8 cellular contexts compared by ENCODE assay signal in genomic region chr2:228681426-228681825, GRCh38.
A peak's percentile ranks its signal among the peaks of the same experiment; 100 is the strongest.
DNase-seq lines count a peak whose midpoint lies in the region; ATAC-seq and TF ChIP-seq lines count a peak whose summit lies in the region.

No MANE protein-coding gene starts in this region.

- WGBS in esophagus muscularis mucosa: 23% methylated on average over 5 of the region's 5 CpGs

- no peak overlapping the region for H3K4me3 ChIP-seq in LNCaP clone FGC (ENCODE audit: low read depth, low read length)
- no peak overlapping the region for H3K4me3 ChIP-seq in colonic mucosa
- H3K4me3 ChIP-seq in esophagus muscularis mucosa: no peak overlapping the region

- H3K27ac ChIP-seq in C4-2B (no peak overlapping the region), colonic mucosa (no peak overlapping the region), esophagus muscularis mucosa (replicated peaks in 1 of 4) (no peak overlapping the region)

- no peaks in the 10 kb centered on the region for H3K36me3 Mint-ChIP-seq in mesothelial cell of epicardium
- H3K36me3 Mint-ChIP-seq in effector memory CD8-positive, alpha-beta T cell (ENCODE audit: insufficient read depth): no peaks in the 10 kb centered on the region

- no peak for TF ChIP-seq POLR2A in esophagus muscularis mucosa (IDR thresholded peaks at IDR 0.05; ENCODE audit: low read depth)

- H3K4me1 ChIP-seq in colonic mucosa: no peaks in the 10 kb centered on the region
- no peaks in the 10 kb centered on the region for H3K4me1 ChIP-seq in esophagus muscularis mucosa

- no peaks in the 10 kb centered on the region for H3K27me3 ChIP-seq in colonic mucosa
- H3K27me3 ChIP-seq in esophagus muscularis mucosa: no peaks in the 10 kb centered on the region

- H3K4me1 Mint-ChIP-seq in mesothelial cell of epicardium: no peaks in the 10 kb centered on the region
- H3K4me1 Mint-ChIP-seq in effector memory CD8-positive, alpha-beta T cell (ENCODE audit: low read depth in 2 of 2): no peaks in the 10 kb centered on the region

- no peaks in the 10 kb centered on the region for H3K9me3 Mint-ChIP-seq in mesothelial cell of epicardium
- peaks cover 0 to 13% of the 10 kb centered on the region in 2 donors for H3K9me3 Mint-ChIP-seq in effector memory CD8-positive, alpha-beta T cell

- no peak for ATAC-seq in HG02852 (IDR thresholded peaks at IDR 0.05; ENCODE audit: unreplicated experiment)
- no peak for ATAC-seq in effector memory CD8-positive, alpha-beta T cell (replicated peaks)

- DNase-seq in LNCaP clone FGC (ENCODE audit: low read depth) (no peak), colonic mucosa (no peak), mesothelial cell of epicardium (ENCODE audit: low spot score in 2 of 2, unreplicated experiment in 2 of 2) (no peak), esophagus muscularis mucosa (ENCODE audit: extremely low spot score) (no peak)
- DNase-seq in stimulated activated CD4-positive, alpha-beta T cell treated with anti-CD3 and anti-CD28 coated beads, Interleukin-2, amount 100 ng/mL, for 24 hours: no peak
- DNase-seq in effector memory CD8-positive, alpha-beta T cell: no peak

- H3K27me3 Mint-ChIP-seq in mesothelial cell of epicardium (ENCODE audit: low read depth): peaks cover 5% of the 10 kb centered on the region
- H3K27me3 Mint-ChIP-seq in effector memory CD8-positive, alpha-beta T cell: no peaks in the 10 kb centered on the region

- H3K9me3 ChIP-seq in colonic mucosa (no peaks in the 10 kb centered on the region), esophagus muscularis mucosa (no peaks in the 10 kb centered on the region)

- no peak for TF ChIP-seq EP300 in esophagus muscularis mucosa (IDR thresholded peaks at IDR 0.05)

- intact Hi-C loops in colonic mucosa (cut with DNase I) (loop anchor here (10.0 kb wide), 1 partner anchor 903 kb away; no protein-coding TSS in a partner anchor), esophagus muscularis mucosa (cut with DNase I) (no loop called here)

- TF ChIP-seq CTCF in C4-2B (conservative IDR thresholded peaks at IDR 0.05): peak; percentile 43
- TF ChIP-seq CTCF in LNCaP clone FGC (IDR thresholded peaks at IDR 0.05; ENCODE audit: control insufficient read depth, extremely low read depth, insufficient read depth): 0 out of 2 replicates have a peak, but pooled peaks have one; percentile 8
- peak; percentile 36 for TF ChIP-seq CTCF in colonic mucosa (IDR thresholded peaks at IDR 0.05)
- TF ChIP-seq CTCF in mesothelial cell of epicardium (IDR thresholded peaks at IDR 0.05; ENCODE audit: unreplicated experiment): peak; percentile 72
- TF ChIP-seq CTCF in esophagus muscularis mucosa (IDR thresholded peaks at IDR 0.05): peak in 1 of 3 experiments; percentile 42

- no peak overlapping the region for H3K9ac ChIP-seq in colonic mucosa (ENCODE audit: low read depth in 2 of 2, low read length in 2 of 2)

- no peak overlapping the region for H3K4me3 Mint-ChIP-seq in mesothelial cell of epicardium
- H3K4me3 Mint-ChIP-seq in effector memory CD8-positive, alpha-beta T cell: no peak overlapping the region

- H3K36me3 ChIP-seq in colonic mucosa (no peaks in the 10 kb centered on the region), esophagus muscularis mucosa (no peaks in the 10 kb centered on the region)

- no peak overlapping the region for H3K27ac Mint-ChIP-seq in mesothelial cell of epicardium
- H3K27ac Mint-ChIP-seq in effector memory CD8-positive, alpha-beta T cell: no peak overlapping the region
